8 cellular contexts compared by ENCODE assay signal in genomic region chr6:139376054-139376355, GRCh38. TPM values are rescaled to one million over a fixed set of nuclear protein-coding genes. Genes with fewer than 3 reads are reported as not detected.
DNase-seq lines count a peak whose midpoint lies in the region; ATAC-seq and TF ChIP-seq lines count a peak whose summit lies in the region.

No MANE protein-coding gene starts in this region.

- intact Hi-C loops in mucosa of descending colon (cut with DNase I, micrococcal nuclease): loop anchor here (5.0 to 10.0 kb wide), 5 partner anchors 159 to 609 kb away; no protein-coding TSS in a partner anchor
- intact Hi-C loops in aorta (cut with DNase I): loop anchor here (5.0 to 10.0 kb wide), 7 partner anchors 159 to 1079 kb away; no protein-coding TSS in a partner anchor

- H2AFZ ChIP-seq in DND-41 (ENCODE audit: low read depth, low read length): peak overlapping the region; percentile 91

- H3K4me1 ChIP-seq in DND-41 (ENCODE audit: insufficient read depth, low read length) (peaks cover 35% of the 10 kb centered on the region), mucosa of descending colon (ENCODE audit: low read depth) (peaks cover 11% of the 10 kb centered on the region), aorta (ENCODE audit: control insufficient read depth in 1 of 2, insufficient read depth in 2 of 2, low read length in 2 of 2) (no peaks in the 10 kb centered on the region)

- H4K20me1 ChIP-seq in DND-41 (ENCODE audit: insufficient read depth, low read length): no peaks in the 10 kb centered on the region

- DNase-seq in DND-41 (no peak), NOMO-1 treated with DMSO at 0.1 percent for 48 hours (lab: John Stamatoyannopoulos, UW; ENCODE audit: unreplicated experiment) (peak; percentile 61), choroid plexus epithelial cell (ENCODE audit: low read depth) (no peak), mucosa of descending colon (peak in 1 of 3 donors; percentile 58), aorta (no peak), left lobe of liver (ENCODE audit: low spot score) (no peak), omental fat pad (ENCODE audit: low spot score) (no peak), NCI-H187 treated with DMSO at 0.1 percent for 48 hours (lab: John Stamatoyannopoulos, UW) (no peak)

- H3K4me3 ChIP-seq in DND-41 (ENCODE audit: low read depth in 1 of 2, low read length in 2 of 2): peak overlapping the region; percentile 42 to 77
- H3K4me3 ChIP-seq in choroid plexus epithelial cell (ENCODE audit: low read depth, low read length): peak overlapping the region; percentile 92
- H3K4me3 ChIP-seq in mucosa of descending colon: peak overlapping the region; percentile 95
- peak overlapping the region; percentile 59 to 66 for H3K4me3 ChIP-seq in aorta (ENCODE audit: low read length in 2 of 2)

- 1% methylated on average over 11 of the region's 11 CpGs for WGBS in aorta, 2 donors

- peaks cover 17% of the 10 kb centered on the region for H3K79me2 ChIP-seq in DND-41 (ENCODE audit: insufficient read depth, low read length)

- peak overlapping the region; percentile 95 for H3K4me2 ChIP-seq in DND-41 (ENCODE audit: insufficient read depth, low read length)

- no peaks in the 10 kb centered on the region for H3K27me3 ChIP-seq in DND-41 (ENCODE audit: insufficient read depth, low read length, poor library complexity)
- no peaks in the 10 kb centered on the region for H3K27me3 ChIP-seq in aorta (ENCODE audit: control insufficient read depth in 1 of 2, insufficient read depth in 2 of 2, low read length in 1 of 2)

- no peak for TF ChIP-seq CTCF in DND-41 (IDR thresholded peaks at IDR 0.05; ENCODE audit: borderline replicate concordance, extremely low read depth, low read length, poor library complexity, severe bottlenecking)
- no peak for TF ChIP-seq CTCF in choroid plexus epithelial cell (conservative IDR thresholded peaks at IDR 0.05; ENCODE audit: low read depth, low read length)
- no peak for TF ChIP-seq CTCF in mucosa of descending colon (IDR thresholded peaks at IDR 0.05)
- TF ChIP-seq CTCF in omental fat pad (IDR thresholded peaks at IDR 0.05): no peak

- H3K9ac ChIP-seq in DND-41 (ENCODE audit: low read depth, low read length): peak overlapping the region; percentile 83

- H3K27ac ChIP-seq in DND-41 (ENCODE audit: low read length): peak overlapping the region; percentile 92
- H3K27ac ChIP-seq in aorta (ENCODE audit: low read depth in 1 of 2, low read length in 2 of 2): peak overlapping the region; percentile 12 to 78

- H3K36me3 ChIP-seq in DND-41 (ENCODE audit: insufficient read depth, low read length): no peaks in the 10 kb centered on the region; the same call in 1 of the 2 replicates
- H3K36me3 ChIP-seq in mucosa of descending colon (ENCODE audit: low read depth): no peaks in the 10 kb centered on the region
- no peaks in the 10 kb centered on the region for H3K36me3 ChIP-seq in aorta (ENCODE audit: control insufficient read depth in 1 of 2, insufficient read depth in 2 of 2, low read length in 1 of 2)

- ATAC-seq in DND-41 (ENCODE audit: insufficient read depth, low read depth) (no peak), mucosa of descending colon (no peak), aorta (ENCODE audit: low FRiP score) (no peak), left lobe of liver (no peak), omental fat pad (ENCODE audit: low FRiP score) (no peak)

- H3K9me3 ChIP-seq in DND-41 (ENCODE audit: insufficient read depth, low read length, severe bottlenecking) (no peaks in the 10 kb centered on the region), mucosa of descending colon (no peaks in the 10 kb centered on the region), aorta (ENCODE audit: control insufficient read depth, low read length) (no peaks in the 10 kb centered on the region)

RNA-seq across cellular contexts. Expression of gene CITED2, which starts 1.6 kb away (rescaled TPM):
- 100 to 1,000 TPM in 1 of 3 donors, 10 to 100 TPM in 2; 73.9 to 103 (median 88.1) TPM for total RNA-seq in mucosa of descending colon
- total RNA-seq in aorta: 10 to 100 TPM; 53.2 to 64.1 TPM
- polyA plus RNA-seq in aorta: 10 to 100 TPM; 19.3 to 53.8 TPM
- 79.7 TPM for total RNA-seq in left lobe of liver
- 100 to 1,000 TPM in 3 of 4 donors, 10 to 100 TPM in 1; 97.6 to 309 (median 146) TPM for total RNA-seq in omental fat pad
